ENCODE assay signal across 11 cellular contexts in the genomic region with DNA sequence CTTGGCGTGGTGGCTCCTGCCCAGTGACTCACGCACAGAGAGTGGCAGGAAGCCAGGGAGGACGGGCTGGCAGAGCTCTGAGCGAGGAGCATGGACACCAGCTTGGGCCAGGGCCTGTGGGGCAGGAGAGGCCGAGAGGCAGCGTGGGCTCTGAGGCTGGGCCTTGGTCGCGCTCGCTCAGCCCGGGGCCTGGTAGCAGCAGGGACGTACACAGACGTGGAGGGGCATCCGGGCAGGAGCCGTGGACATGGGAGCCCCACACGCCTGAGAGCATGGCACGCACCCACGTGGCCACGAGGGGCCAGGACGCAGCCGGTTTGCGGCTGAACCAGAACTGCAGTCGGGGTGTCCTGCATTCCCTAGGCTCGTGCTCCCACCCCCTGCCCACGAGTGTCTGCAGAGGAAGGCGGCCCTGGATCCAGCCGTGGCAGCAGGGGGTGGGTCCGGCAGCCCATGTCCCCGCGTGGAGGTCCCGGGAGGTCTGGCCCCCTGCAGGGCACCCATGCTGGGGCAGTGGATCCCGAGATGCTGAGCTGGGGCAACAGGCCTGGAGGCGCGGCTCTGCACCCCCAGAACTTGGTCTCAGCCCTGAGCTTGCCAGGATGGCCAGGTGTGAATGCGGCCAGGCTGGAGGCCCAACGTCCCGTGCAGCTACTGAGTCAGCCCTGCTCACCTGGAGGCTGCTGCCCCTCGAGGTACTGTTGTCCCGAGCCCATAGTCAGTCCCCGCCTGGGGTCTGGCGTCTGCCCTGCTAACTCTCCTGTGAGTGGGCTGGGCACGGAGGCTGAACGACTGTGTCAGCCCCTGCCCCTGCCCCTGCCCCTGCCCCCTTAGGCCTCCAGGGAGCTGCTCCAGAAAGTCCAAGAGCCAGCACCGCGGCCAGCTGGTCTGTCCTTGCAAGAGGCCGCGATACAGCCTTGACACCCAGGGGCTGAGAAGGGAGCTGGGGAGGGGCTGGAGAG.
DNase-seq lines count a peak whose midpoint lies in the region; ATAC-seq, FAIRE-seq and TF ChIP-seq lines count a peak whose summit lies in the region.
"Had no signal": no experiment of that assay in that cellular context is flagged by ENCODE, and none has a peak within 500 bp of the region (broad histone marks: within the 10 kb centered on the region; RNA-seq: fewer than 3 reads in every experiment).

No MANE protein-coding gene starts in this region.

- peak overlapping the region; percentile 45 for H2AFZ ChIP-seq in astrocyte (ENCODE audit: low read depth, low read length)

- H3K27me3 ChIP-seq in astrocyte (ENCODE audit: insufficient read depth, low read length) = no peaks in the 10 kb centered on the region
- H3K27me3 ChIP-seq in tibial artery = no peaks in the 10 kb centered on the region

- no peaks in the 10 kb centered on the region for H3K4me1 Mint-ChIP-seq in astrocyte (ENCODE audit: low read depth, unreplicated experiment)
- peaks cover 14% of the 10 kb centered on the region for H3K4me1 Mint-ChIP-seq in stimulated activated memory B cell treated with anti-CD40 and anti-IgM and Interleukin-4, amounts not matched to agents 10 μg/mL and 1 μg/mL and 100 μg/mL, for 72 hours

- peaks cover 2% of the 10 kb centered on the region for H3K36me3 Mint-ChIP-seq in astrocyte (ENCODE audit: low read depth, unreplicated experiment)
- no peaks in the 10 kb centered on the region for H3K36me3 Mint-ChIP-seq in activated naive CD4-positive, alpha-beta T cell treated with anti-CD3 and anti-CD28 coated beads, Interleukin-2, amount 50 U/mL, for 72 hours
- H3K36me3 Mint-ChIP-seq in stimulated activated memory B cell treated with anti-CD40 and anti-IgM and Interleukin-4, amounts not matched to agents 10 μg/mL and 1 μg/mL and 100 μg/mL, for 72 hours = no peaks in the 10 kb centered on the region

- H4K20me1 ChIP-seq in astrocyte (ENCODE audit: insufficient read depth, low read length) = no peaks in the 10 kb centered on the region

- H3K4me3 Mint-ChIP-seq in astrocyte (ENCODE audit: unreplicated experiment) = no peak overlapping the region
- H3K4me3 Mint-ChIP-seq in stimulated activated memory B cell treated with anti-CD40 and anti-IgM and Interleukin-4, amounts not matched to agents 10 μg/mL and 1 μg/mL and 100 μg/mL, for 72 hours = no peak overlapping the region
- H3K4me3 Mint-ChIP-seq: nephron progenitor cell had no signal

- intact Hi-C loops in tibial artery (cut with DNase I; ENCODE audit: low total_unique reads) = no loop called here

- H3K9me3 ChIP-seq in astrocyte (ENCODE audit: insufficient read depth, low read depth, low read length) (no peaks in the 10 kb centered on the region), tibial artery (peaks cover 0 to 4% (median 0%) of the 10 kb centered on the region in 3 donors)

- H3K36me3 ChIP-seq in astrocyte (ENCODE audit: insufficient read depth, low read length) = no peaks in the 10 kb centered on the region
- no peaks in the 10 kb centered on the region for H3K36me3 ChIP-seq in tibial artery

- no peak overlapping the region for H3K9ac ChIP-seq in astrocyte (ENCODE audit: low read length)

- H3K27ac ChIP-seq in astrocyte (ENCODE audit: low read depth, low read length) = no peak overlapping the region
- peak overlapping the region; percentile 75 to 78 for H3K27ac ChIP-seq in tibial artery
- H3K27ac ChIP-seq: 22Rv1 had no signal

- H3K4me1 ChIP-seq in astrocyte (ENCODE audit: insufficient read depth, low read length) (peaks cover 10% of the 10 kb centered on the region), tibial artery (peaks cover 7 to 81% (median 70%) of the 10 kb centered on the region in 4 donors)

- H3K4me3 ChIP-seq in astrocyte (ENCODE audit: insufficient read depth, low read depth, low read length) (no peak overlapping the region), tibial artery (peak overlapping the region; percentile 17 to 38)

- TF ChIP-seq CTCF in astrocyte (IDR thresholded peaks at IDR 0.05; ENCODE audit: insufficient read depth, low read depth, low read length) (no peak), tibial artery (IDR thresholded peaks at IDR 0.05) (no peak)

- FAIRE-seq in astrocyte (lab: Jason Lieb, UNC) = no peak

- peaks cover 17% of the 10 kb centered on the region for H3K27me3 Mint-ChIP-seq in astrocyte (ENCODE audit: low read depth, unreplicated experiment)
- H3K27me3 Mint-ChIP-seq in stimulated activated memory B cell treated with anti-CD40 and anti-IgM and Interleukin-4, amounts not matched to agents 10 μg/mL and 1 μg/mL and 100 μg/mL, for 72 hours = peaks cover 56% of the 10 kb centered on the region

- no peaks in the 10 kb centered on the region for H3K79me2 ChIP-seq in astrocyte (ENCODE audit: insufficient read depth, low read length)

- no peak overlapping the region for H3K27ac Mint-ChIP-seq in astrocyte (ENCODE audit: unreplicated experiment)
- no peak overlapping the region for H3K27ac Mint-ChIP-seq in activated naive CD4-positive, alpha-beta T cell treated with anti-CD3 and anti-CD28 coated beads, Interleukin-2, amount 50 U/mL, for 72 hours
- H3K27ac Mint-ChIP-seq in stimulated activated memory B cell treated with anti-CD40 and anti-IgM and Interleukin-4, amounts not matched to agents 10 μg/mL and 1 μg/mL and 100 μg/mL, for 72 hours = no peak overlapping the region

- peak; percentile 38 for DNase-seq in DMS53 (lab: John Stamatoyannopoulos, UW)
- no peak for DNase-seq in DMS53 treated with DMSO at 0.1 percent for 48 hours (lab: John Stamatoyannopoulos, UW; ENCODE audit: unreplicated experiment)
- DNase-seq in astrocyte (ENCODE audit: low read depth) = peak; percentile 55
- DNase-seq in hippocampal formation (lab: John Stamatoyannopoulos, UW) = peak; percentile 0 to 24
- DNase-seq in tibial artery = peak; percentile 85 to 96
- DNase-seq in activated naive CD4-positive, alpha-beta T cell treated with anti-CD3 and anti-CD28 coated beads, Interleukin-2, amount 50 U/mL, for 72 hours (ENCODE audit: low spot score in 2 of 2) = no peak
- DNase-seq: nephron progenitor cell; stimulated activated CD8-positive, alpha-beta memory T cell treated with anti-CD3 and anti-CD28 coated beads, Interleukin-4, amount 100 ng/mL, for 48 hours had no signal

- H3K9me3 Mint-ChIP-seq in astrocyte (ENCODE audit: unreplicated experiment) = peaks cover 1% of the 10 kb centered on the region
- peaks cover 0 to 4% of the 10 kb centered on the region in 2 donors for H3K9me3 Mint-ChIP-seq in activated naive CD4-positive, alpha-beta T cell treated with anti-CD3 and anti-CD28 coated beads, Interleukin-2, amount 50 U/mL, for 72 hours
- peaks cover 10% of the 10 kb centered on the region for H3K9me3 Mint-ChIP-seq in stimulated activated memory B cell treated with anti-CD40 and anti-IgM and Interleukin-4, amounts not matched to agents 10 μg/mL and 1 μg/mL and 100 μg/mL, for 72 hours

- no peak for ATAC-seq in activated naive CD4-positive, alpha-beta T cell treated with anti-CD3 and anti-CD28 coated beads, Interleukin-2, amount 50 U/mL, for 72 hours
- ATAC-seq in HG02623 (IDR thresholded peaks at IDR 0.05; ENCODE audit: unreplicated experiment) = no peak
- ATAC-seq in stimulated activated memory B cell treated with anti-CD40 and anti-IgM and Interleukin-4, amounts not matched to agents 10 μg/mL and 1 μg/mL and 100 μg/mL, for 72 hours = no peak

- peak overlapping the region; percentile 29 for H3K4me2 ChIP-seq in astrocyte (ENCODE audit: low read length)

Comparison
In these comparisons a context has a peak if more than half of its experiments do, and no peak if none do; other contexts are left out.
1. DNase-seq: peak in DMS53 (single experiment), astrocyte (single experiment), hippocampal formation (2 of 2) and tibial artery (2 of 2); none in DMS53 treated with DMSO at 0.1 percent for 48 hours (single experiment) and activated naive CD4-positive, alpha-beta T cell treated with anti-CD3 and anti-CD28 coated beads, Interleukin-2, amount 50 U/mL, for 72 hours (0 of 2).